ENCODE assay signal across 8 cellular contexts in genomic region chr1:225881081-225882007, GRCh38. TPM values are rescaled to one million over a fixed set of nuclear protein-coding genes. Genes with fewer than 3 reads are reported as not detected.
A peak's percentile ranks its signal among the peaks of the same experiment; 100 is the strongest.
DNase-seq lines count a peak whose midpoint lies in the region; ATAC-seq and TF ChIP-seq lines count a peak whose summit lies in the region.

No MANE protein-coding gene starts in this region.

- peaks cover 7% of the 10 kb centered on the region for H3K4me1 Mint-ChIP-seq in glutamatergic neuron (ENCODE audit: low read depth, unreplicated experiment)

- peaks cover 15% of the 10 kb centered on the region for H3K4me1 ChIP-seq in ovary (ENCODE audit: insufficient read depth)

- TF ChIP-seq CTCF in glutamatergic neuron (IDR thresholded peaks at IDR 0.05; ENCODE audit: partially characterized antibody, unreplicated experiment) (no peak), ovary (IDR thresholded peaks at IDR 0.05) (no peak)

- no peaks in the 10 kb centered on the region for H3K36me3 Mint-ChIP-seq in glutamatergic neuron (ENCODE audit: unreplicated experiment)

- no peak for TF ChIP-seq POLR2A in ovary (IDR thresholded peaks at IDR 0.05)

- no peaks in the 10 kb centered on the region for H3K36me3 ChIP-seq in ovary

- no peak for TF ChIP-seq EP300 in ovary (IDR thresholded peaks at IDR 0.05)

- no peaks in the 10 kb centered on the region for H3K27me3 ChIP-seq in ovary

- peaks cover 10% of the 10 kb centered on the region for H3K27me3 Mint-ChIP-seq in glutamatergic neuron (ENCODE audit: unreplicated experiment)

- DNase-seq in 8988T = peak; percentile 61
- DNase-seq in NCI-H2029 treated with DMSO at 0.1 percent for 48 hours (lab: John Stamatoyannopoulos, UW) = peak; percentile 21
- DNase-seq in activated gamma-delta T cell treated with anti-CD3 and anti-CD28 coated beads, Interleukin-2, amount 50 U/mL, for 16 hours (ENCODE audit: low read depth) = peak; percentile 29
- DNase-seq in glutamatergic neuron = no peak
- peak; percentile 54 to 74 (median 69) for DNase-seq in ovary
- no peak for DNase-seq in amniotic stem cell (lab: John Stamatoyannopoulos, UW)
- no peak for DNase-seq in cerebellar cortex (ENCODE audit: low spot score)

- peak overlapping the region; percentile 80 for H3K4me3 Mint-ChIP-seq in glutamatergic neuron (ENCODE audit: unreplicated experiment)

- H3K4me3 ChIP-seq in ovary = peak overlapping the region; percentile 95

- WGBS in ovary, 3 donors = 8 to 9% (median 9%) methylated on average over 27 to 28 of the region's 28 CpGs

- peak overlapping the region; percentile 56 to 85 for H3K27ac ChIP-seq in ovary

- H3K9me3 ChIP-seq in ovary = no peaks in the 10 kb centered on the region

- intact Hi-C loops in ovary (cut with DNase I) = loop anchor here in 1 of 4 donors (10.0 kb wide), 1 partner anchor 107 kb away; the partner anchor contains the start of gene SRP9

- no peak overlapping the region for H3K27ac Mint-ChIP-seq in glutamatergic neuron (ENCODE audit: unreplicated experiment)

- peaks cover 7% of the 10 kb centered on the region for H3K9me3 Mint-ChIP-seq in glutamatergic neuron (ENCODE audit: unreplicated experiment)

- ATAC-seq in GM19395 (IDR thresholded peaks at IDR 0.05; ENCODE audit: unreplicated experiment) = peak; percentile 32

RNA-seq across cellular contexts. Expression of gene TMEM63A, which starts 0.8 kb away (rescaled TPM):
- total RNA-seq in glutamatergic neuron (ENCODE audit: unreplicated experiment) (1.1 TPM), ovary (10 to 100 TPM; 42.4 to 82.8 (median 65.5) TPM)
- polyA plus RNA-seq in ovary = 10 to 100 TPM; 29.6 to 36.2 TPM

RNA-seq across cellular contexts. Expression of gene LEFTY1, which starts 7.6 kb away (rescaled TPM):
- total RNA-seq in glutamatergic neuron (ENCODE audit: unreplicated experiment) = 2.3 TPM
- 1 to 10 TPM; 1.3 to 5.1 (median 2.0) TPM for total RNA-seq in ovary
- polyA plus RNA-seq in ovary = 1 to 10 TPM in 1 of 2 donors, under 1 TPM in 1; 0.43 to 3.8 TPM

RNA-seq across cellular contexts. Expression of gene PYCR2, which starts 42.7 kb away (rescaled TPM):
- total RNA-seq in glutamatergic neuron (ENCODE audit: unreplicated experiment) = 36.6 TPM
- total RNA-seq in ovary = 10 to 100 TPM; 48.8 to 93.3 (median 58.7) TPM
- polyA plus RNA-seq in ovary = 10 to 100 TPM; 35.8 to 66.1 TPM

RNA-seq across cellular contexts. Expression of gene LEFTY2, which starts 59.7 kb away (rescaled TPM):
- total RNA-seq in glutamatergic neuron (ENCODE audit: unreplicated experiment) (5.0 TPM), ovary (100 to 1,000 TPM in 1 of 7 donors, 10 to 100 TPM in 5, 1 to 10 TPM in 1; 9.7 to 196 (median 21.4) TPM)
- 10 to 100 TPM; 20.3 to 37.2 TPM for polyA plus RNA-seq in ovary

Comparison
In these comparisons a context has a peak if more than half of its experiments do, and no peak if none do; other contexts are left out.
1. DNase-seq: peak in 8988T (single experiment), NCI-H2029 treated with DMSO at 0.1 percent for 48 hours (single experiment), activated gamma-delta T cell treated with anti-CD3 and anti-CD28 coated beads, Interleukin-2, amount 50 U/mL, for 16 hours (single experiment) and ovary (5 of 5); none in glutamatergic neuron (single experiment), amniotic stem cell (single experiment) and cerebellar cortex (single experiment).
2. RNA of gene TMEM63A, which starts 0.8 kb away (total RNA-seq): 42.4 to 82.8 TPM in ovary; 1.1 TPM in glutamatergic neuron (single experiment); every median in the first group is over 10 times any median in the second.